29 cellular contexts compared by ENCODE assay signal in the genomic region with DNA sequence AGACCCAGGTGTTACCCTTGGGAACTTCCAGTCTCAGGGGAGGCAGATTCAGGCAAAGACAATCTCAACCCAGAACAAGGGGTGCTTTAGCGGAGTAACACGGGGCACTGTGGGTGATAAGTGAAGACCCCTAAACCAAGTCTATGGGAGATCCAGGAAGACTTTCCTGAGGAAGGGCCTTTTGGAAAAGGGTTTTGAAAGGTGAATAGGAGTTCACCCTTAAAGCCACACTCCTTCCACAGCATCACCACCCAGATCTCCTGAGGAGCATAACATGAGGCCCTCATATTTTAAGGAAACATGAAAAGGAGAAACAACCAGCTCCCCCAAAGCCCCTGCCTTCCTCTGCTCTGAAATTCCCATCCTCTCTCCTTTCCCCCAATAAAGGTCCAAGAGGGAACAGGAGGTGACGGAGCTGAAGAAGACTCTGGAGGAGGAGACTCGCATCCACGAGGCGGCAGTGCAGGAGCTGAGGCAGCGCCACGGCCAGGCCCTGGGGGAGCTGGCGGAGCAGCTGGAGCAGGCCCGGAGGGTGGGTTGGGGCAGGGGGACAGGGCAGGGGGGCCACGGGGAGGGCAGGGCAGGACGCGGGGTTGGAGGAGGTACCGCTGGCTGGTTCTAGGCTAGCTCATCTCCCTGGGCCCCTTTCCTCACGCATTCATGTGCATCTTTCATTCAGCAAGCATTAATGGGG. TPM values are rescaled to one million over a fixed set of nuclear protein-coding genes. Genes with fewer than 3 reads are reported as not detected.
"Had no signal": no experiment of that assay in that cellular context is flagged by ENCODE, and none has a peak within 500 bp of the region (broad histone marks: within the 10 kb centered on the region; RNA-seq: fewer than 3 reads in every experiment).

No MANE protein-coding gene starts in this region.

- H3K4me3 Mint-ChIP-seq: immature natural killer cell; naive B cell; natural killer cell; stimulated activated naive B cell treated with anti-CD40 and anti-IgM and Interleukin-4, amounts not matched to agents 10 μg/mL and 1 μg/mL and 100 μg/mL, for 72 hours had no signal

- H3K9me3 Mint-ChIP-seq: immature natural killer cell; natural killer cell; stimulated activated naive B cell treated with anti-CD40 and anti-IgM and Interleukin-4, amounts not matched to agents 10 μg/mL and 1 μg/mL and 100 μg/mL, for 72 hours had no signal

- H3K27ac ChIP-seq: left lung, lower lobe of right lung, parathyroid adenoma, right atrium auricular region, skin epidermis, stomach, testis, thyroid gland, transverse colon, upper lobe of left lung, vagina had no signal

- H3K36me3 Mint-ChIP-seq: immature natural killer cell; naive B cell; natural killer cell; stimulated activated naive B cell treated with anti-CD40 and anti-IgM and Interleukin-4, amounts not matched to agents 10 μg/mL and 1 μg/mL and 100 μg/mL, for 72 hours had no signal

- H3K9ac ChIP-seq: parathyroid adenoma had no signal

- ATAC-seq: left colon; left lung; lower lobe of right lung; natural killer cell; sciatic nerve; stimulated activated naive B cell treated with anti-CD40 and anti-IgM and Interleukin-4, amounts not matched to agents 10 μg/mL and 1 μg/mL and 100 μg/mL, for 72 hours; stimulated activated naive CD8-positive, alpha-beta T cell treated with anti-CD3 and anti-CD28 coated beads, Interleukin-15, Interleukin-2, amounts not matched to agents 100 U/mL and 50 U/mL, for 24 hours had no signal

- H3K27ac Mint-ChIP-seq: naive B cell; natural killer cell; stimulated activated naive B cell treated with anti-CD40 and anti-IgM and Interleukin-4, amounts not matched to agents 10 μg/mL and 1 μg/mL and 100 μg/mL, for 72 hours had no signal

- DNase-seq: hypothalamus; immature natural killer cell; kidney; left colon; left lung; lower lobe of right lung; mammary epithelial cell; mesenchymal stem cell; naive B cell; natural killer cell; nucleus accumbens; stimulated activated CD4-positive, alpha-beta T cell treated with anti-CD3 and anti-CD28 coated beads, Interleukin-12 subunit alpha, Interleukin-12 subunit beta, amount 100 ng/mL, for 4 hours; stimulated activated CD4-positive, alpha-beta T cell treated with anti-CD3 and anti-CD28 coated beads, Interleukin-15, amount 100 ng/mL, for 24 hours; stimulated activated CD4-positive, alpha-beta T cell treated with anti-CD3 and anti-CD28 coated beads, Interleukin-2, amount 100 ng/mL, for 24 hours; stimulated activated CD4-positive, alpha-beta T cell treated with anti-CD3 and anti-CD28 coated beads, Interleukin-4, amount 100 ng/mL, for 1 hour; stimulated activated naive B cell treated with anti-CD40 and anti-IgM and Interleukin-4, amounts not matched to agents 10 μg/mL and 1 μg/mL and 100 μg/mL, for 72 hours; stimulated activated naive CD8-positive, alpha-beta T cell treated with anti-CD3 and anti-CD28 coated beads, Interleukin-15, Interleukin-2, amounts not matched to agents 100 U/mL and 50 U/mL, for 24 hours; stomach; testis; transverse colon had no signal

- H3K9me3 ChIP-seq: left lung, lower lobe of right lung, right atrium auricular region, stomach, testis, thyroid gland, transverse colon, upper lobe of left lung, vagina had no signal

- H3K4me3 ChIP-seq: left lung, lower lobe of right lung, right atrium auricular region, skin epidermis, stomach, testis, thyroid gland, transverse colon, upper lobe of left lung, vagina had no signal

- H3K79me2 ChIP-seq: parathyroid adenoma had no signal

- H2AFZ ChIP-seq: parathyroid adenoma had no signal

- H3K4me1 ChIP-seq: left lung, lower lobe of right lung, parathyroid adenoma, right atrium auricular region, stomach, testis, thyroid gland, transverse colon, upper lobe of left lung, vagina had no signal

- FAIRE-seq: islet of Langerhans, kidney had no signal

- H3K4me1 Mint-ChIP-seq: immature natural killer cell; natural killer cell; stimulated activated naive B cell treated with anti-CD40 and anti-IgM and Interleukin-4, amounts not matched to agents 10 μg/mL and 1 μg/mL and 100 μg/mL, for 72 hours had no signal

- H3K27me3 ChIP-seq: left lung, right atrium auricular region, testis, thyroid gland, transverse colon, upper lobe of left lung, vagina had no signal

RNA-seq across cellular contexts. Expression of a gene that starts 52.7 kb away (rescaled TPM):
- total RNA-seq: osteoblast had no signal
- polyA plus RNA-seq: immature natural killer cell, mammary epithelial cell had no signal
